Comparison of ENCODE assay signal across 31 cellular contexts in genomic region chr1:8925406-8925805, GRCh38. TPM values are rescaled to one million over a fixed set of nuclear protein-coding genes. Genes with fewer than 3 reads are reported as not detected.
DNase-seq lines count a peak whose midpoint lies in the region; ATAC-seq and TF ChIP-seq lines count a peak whose summit lies in the region.
"Had no signal": no experiment of that assay in that cellular context is flagged by ENCODE, and none has a peak within 500 bp of the region (broad histone marks: within the 10 kb centered on the region; RNA-seq: fewer than 3 reads in every experiment).

No MANE protein-coding gene starts in this region.

- no peak overlapping the region for H3K4me3 ChIP-seq in PC-3 (ENCODE audit: low read length)
- no peak overlapping the region for H3K4me3 ChIP-seq in esophagus squamous epithelium
- H3K4me3 ChIP-seq: BLaER1, cardiac muscle cell, esophagus muscularis mucosa, GM12878, GM23338, upper lobe of left lung had no signal

- no peaks in the 10 kb centered on the region for H3K36me3 ChIP-seq in PC-3 (ENCODE audit: low read depth, low read length)
- H3K36me3 ChIP-seq in esophagus squamous epithelium = no peaks in the 10 kb centered on the region
- H3K36me3 ChIP-seq: BLaER1, cardiac muscle cell, esophagus muscularis mucosa, upper lobe of left lung had no signal

- H3K27ac ChIP-seq in PC-3 (ENCODE audit: low read length) (no peak overlapping the region), esophagus squamous epithelium (no peak overlapping the region)
- H3K27ac ChIP-seq: BLaER1, cardiac muscle cell, esophagus muscularis mucosa, upper lobe of left lung, VCaP had no signal

- no peaks in the 10 kb centered on the region for H3K27me3 ChIP-seq in PC-3 (ENCODE audit: low read length)
- no peaks in the 10 kb centered on the region for H3K27me3 ChIP-seq in esophagus squamous epithelium
- H3K27me3 ChIP-seq: BLaER1, cardiac muscle cell, esophagus muscularis mucosa, upper lobe of left lung had no signal

- 27 to 38% methylated on average over 2 of the region's 2 CpGs for WGBS in esophagus squamous epithelium, 2 donors

- H3K9me2 ChIP-seq in PC-3 (replicated peaks; ENCODE audit: low read length) = no peaks in the 10 kb centered on the region

- no TSS peak for BruUV-seq in PC-3 (replicated peaks; lab: Mats Ljungman, UMichigan)

- no peak for ATAC-seq in PC-3
- no peak for ATAC-seq in HG03432 (IDR thresholded peaks at IDR 0.05; ENCODE audit: unreplicated experiment)
- ATAC-seq: GM12878; GM23338; left lobe of liver; sciatic nerve; SK-N-SH treated with all-trans-retinoic acid at 6 μM for 48 hours; stimulated activated naive B cell treated with anti-CD40 and anti-IgM and Interleukin-4, amounts not matched to agents 10 μg/mL and 1 μg/mL and 100 μg/mL, for 72 hours had no signal

- no peaks in the 10 kb centered on the region for H4K20me1 ChIP-seq in PC-3 (ENCODE audit: low read length)
- H4K20me1 ChIP-seq: BLaER1 had no signal

- H3K9me3 ChIP-seq in PC-3 (ENCODE audit: low read length) (no peaks in the 10 kb centered on the region), esophagus squamous epithelium (no peaks in the 10 kb centered on the region)
- H3K9me3 ChIP-seq: esophagus muscularis mucosa, upper lobe of left lung had no signal

- no peak overlapping the region for H3K4me2 ChIP-seq in PC-3 (ENCODE audit: low read length)
- H3K4me2 ChIP-seq: BLaER1, GM23338 had no signal

- H3K9ac ChIP-seq in PC-3 (ENCODE audit: low read length) = no peak overlapping the region
- H3K9ac ChIP-seq: BLaER1 had no signal

- CTCF ChIA-PET in PC-3 (lab: Charles Lee) = no interaction called here

- H3K4me1 ChIP-seq in PC-3 (ENCODE audit: insufficient read depth, low read length) (no peaks in the 10 kb centered on the region), esophagus squamous epithelium (no peaks in the 10 kb centered on the region)
- H3K4me1 ChIP-seq: esophagus muscularis mucosa, upper lobe of left lung had no signal

- POLR2A ChIA-PET in PC-3 (lab: Charles Lee; ENCODE audit: unreplicated experiment) = no interaction called here

- DNase-seq in CD1c-positive myeloid dendritic cell (ENCODE audit: extremely low spot score) = peak; percentile 41
- DNase-seq in GDM1 (lab: John Stamatoyannopoulos, UW) = peak; percentile 32
- DNase-seq in NCI-H2171 (lab: John Stamatoyannopoulos, UW) = peak; percentile 21
- DNase-seq in RPMI8226 = peak; percentile 5
- DNase-seq in PC-3 = no peak
- no peak for DNase-seq in esophagus squamous epithelium (lab: John Stamatoyannopoulos, UW)
- DNase-seq in hippocampal formation (lab: John Stamatoyannopoulos, UW) = no peak
- DNase-seq: activated CD4-positive, alpha-beta T cell treated with anti-CD3 and anti-CD28 coated beads for 4 hours; activated CD8-positive, alpha-beta memory T cell treated with anti-CD3 and anti-CD28 coated beads for 24 hours; activated effector memory CD4-positive, alpha-beta T cell treated with Interleukin-2 at 50 U/mL for 16 hours; anterior cingulate cortex; dermis blood vessel endothelial cell; HFFc6; NCI-H2107; NCI-H526; stimulated activated CD4-positive, alpha-beta T cell treated with anti-CD3 and anti-CD28 coated beads, Interleukin-4, amount 100 ng/mL, for 24 hours; stimulated activated naive B cell treated with anti-CD40 and anti-IgM and Interleukin-4, amounts not matched to agents 10 μg/mL and 1 μg/mL and 100 μg/mL, for 72 hours; upper lobe of left lung had no signal

- TF ChIP-seq CTCF in PC-3 (conservative IDR thresholded peaks at IDR 0.05; ENCODE audit: low read depth, low read length) (no peak), esophagus squamous epithelium (IDR thresholded peaks at IDR 0.05) (no peak)

- no peak overlapping the region for H2AFZ ChIP-seq in PC-3 (ENCODE audit: low read length)
- H2AFZ ChIP-seq: GM23338 had no signal

- no peaks in the 10 kb centered on the region for H3K79me2 ChIP-seq in PC-3 (ENCODE audit: low read length)

- intact Hi-C loops in PC-3 (cut with micrococcal nuclease) (no loop called here), esophagus squamous epithelium (cut with DNase I) (loop anchor here (10.0 kb wide), 1 partner anchor 179 kb away; no protein-coding TSS in a partner anchor)

- H3F3A ChIP-seq in PC-3 (ENCODE audit: low read length, unreplicated experiment) = no peaks in the 10 kb centered on the region

- no peak for TF ChIP-seq POLR2A in esophagus squamous epithelium (IDR thresholded peaks at IDR 0.05)

RNA-seq across cellular contexts. Expression of gene CA6, which starts 20.3 kb away (rescaled TPM):
- total RNA-seq in PC-3 (2014; rRNA removed) (0.18 TPM in 1 of 2 replicates, not detected in the other), esophagus squamous epithelium (not detected)
- total RNA-seq: cardiac muscle cell, Daoy, dermis blood vessel endothelial cell, esophagus muscularis mucosa, frontal cortex, GM12878, GM23338, HFFc6, left lobe of liver, posterior vena cava, sciatic nerve, upper lobe of left lung had no signal

RNA-seq across cellular contexts. Expression of gene ENO1, which starts 46.9 kb away (rescaled TPM):
- total RNA-seq in PC-3 (2014; rRNA removed) (3,669 and 3,712 TPM in 2 replicates), esophagus squamous epithelium (1,000 to 10,000 TPM in 3 of 4 donors, 100 to 1,000 TPM in 1; 954 to 1,668 (median 1,315) TPM)

Comparison
In these comparisons a context has a peak if more than half of its experiments do, and no peak if none do; other contexts are left out.
1. DNase-seq: peak in CD1c-positive myeloid dendritic cell (single experiment), GDM1 (single experiment), NCI-H2171 (single experiment) and RPMI8226 (single experiment); none in PC-3 (single experiment), esophagus squamous epithelium (single experiment) and hippocampal formation (0 of 2).